1 cellular context compared by ENCODE assay signal in the genomic region with DNA sequence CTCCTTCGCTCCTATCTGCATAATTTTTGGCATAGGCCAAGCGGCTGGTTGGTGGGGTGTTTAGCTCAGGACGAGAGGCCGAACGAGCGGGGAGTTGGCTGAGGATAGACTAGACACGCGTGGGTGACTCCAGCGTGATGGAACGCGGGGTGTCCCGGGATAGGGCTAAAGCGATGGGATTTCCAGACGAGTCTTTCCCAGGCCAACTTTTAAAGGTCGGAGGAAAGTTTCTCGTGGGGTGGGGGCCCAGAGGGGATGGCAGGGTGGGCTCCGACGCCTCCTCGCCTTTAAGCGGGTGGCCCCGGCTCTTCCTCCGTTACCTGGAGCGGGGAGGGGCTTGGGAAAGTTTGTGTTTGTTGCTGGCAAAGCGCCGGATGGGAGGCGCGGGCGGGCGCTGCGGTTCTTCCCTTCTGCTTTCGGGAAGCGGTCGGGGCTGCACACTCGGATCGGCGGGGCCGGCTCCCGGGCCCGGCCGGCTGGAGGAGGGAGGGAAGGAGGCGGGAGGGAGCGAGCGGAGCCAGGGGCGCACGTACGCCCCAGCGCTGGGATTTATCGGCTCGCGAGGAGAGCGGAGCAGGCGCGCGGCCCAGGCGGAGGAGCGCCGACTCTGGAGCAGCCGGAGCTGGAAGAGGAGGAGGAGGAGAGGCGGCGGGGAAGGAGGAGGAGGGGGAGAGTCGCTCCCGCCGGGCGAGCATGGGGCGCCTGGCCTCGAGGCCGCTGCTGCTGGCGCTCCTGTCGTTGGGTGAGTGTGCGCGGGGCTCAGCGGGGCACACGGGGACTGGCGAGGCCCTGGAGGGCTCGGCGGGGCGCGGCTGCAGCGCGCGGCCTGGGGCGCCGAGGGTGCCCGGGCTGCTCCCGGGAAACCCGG.
TF ChIP-seq lines count a peak whose summit lies in the region.

A gene (plus strand): TSS at position 406 of the 868 bp plus-strand sequence. CDS start 288 bp downstream, at position 694.

TF ChIP-seq in H1, 55 proteins besides CTCF, POLR2A, EP300 and RAD21:
- TF ChIP-seq SRF (IDR thresholded peaks at IDR 0.05; ENCODE audit: low read depth, low read length): no peak
- peak; percentile 87; the same call in 1 of the 2 replicates for TF ChIP-seq RBBP5 (IDR thresholded peaks at IDR 0.05; ENCODE audit: borderline replicate concordance, low read depth, low read length)
- no peak for TF ChIP-seq SIX5 (IDR thresholded peaks at IDR 0.05; ENCODE audit: low read depth, low read length)
- peak; percentile 54; the same call in 1 of the 2 replicates for TF ChIP-seq PHF8 (conservative IDR thresholded peaks at IDR 0.05; ENCODE audit: low read depth, low read length)
- TF ChIP-seq, protein P1, sequence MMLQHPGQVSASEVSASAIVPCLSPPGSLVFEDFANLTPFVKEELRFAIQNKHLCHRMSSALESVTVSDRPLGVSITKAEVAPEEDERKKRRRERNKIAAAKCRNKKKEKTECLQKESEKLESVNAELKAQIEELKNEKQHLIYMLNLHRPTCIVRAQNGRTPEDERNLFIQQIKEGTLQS (IDR thresholded peaks at IDR 0.05; ENCODE audit: insufficient read depth, low read depth, low read length): no peak
- peak; percentile 57 for TF ChIP-seq KDM4A (IDR thresholded peaks at IDR 0.05; ENCODE audit: low read depth, low read length, severe bottlenecking)
- TF ChIP-seq BCL11A (IDR thresholded peaks at IDR 0.05; ENCODE audit: low read depth in 2 of 2, low read length in 2 of 2): no peak
- peak in 1 of 2 experiments; percentile 65; a peak in 1 of 4 replicates for TF ChIP-seq SIN3A (conservative IDR thresholded peaks at IDR 0.05 in 1 of 2, IDR thresholded peaks at IDR 0.05 in 1 of 2; ENCODE audit: low read depth in 1 of 2, low read length in 2 of 2)
- no peak for TF ChIP-seq EGR1 (IDR thresholded peaks at IDR 0.05; ENCODE audit: borderline replicate concordance, low read depth, low read length)
- TF ChIP-seq GABPA (IDR thresholded peaks at IDR 0.05; ENCODE audit: borderline replicate concordance, insufficient read depth, low read length): no peak
- no peak for TF ChIP-seq TAF7 (optimal IDR thresholded peaks at IDR 0.05; ENCODE audit: borderline replicate concordance, low read depth, low read length)
- TF ChIP-seq TBP (IDR thresholded peaks at IDR 0.05; ENCODE audit: low read depth, low read length): 0 out of 2 replicates have a peak, but pooled peaks have one; percentile 16
- TF ChIP-seq, protein P2, sequence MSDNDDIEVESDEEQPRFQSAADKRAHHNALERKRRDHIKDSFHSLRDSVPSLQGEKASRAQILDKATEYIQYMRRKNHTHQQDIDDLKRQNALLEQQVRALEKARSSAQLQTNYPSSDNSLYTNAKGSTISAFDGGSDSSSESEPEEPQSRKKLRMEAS (IDR thresholded peaks at IDR 0.05): peak; percentile 38; the same call in 1 of the 2 replicates
- peak; percentile 61 for TF ChIP-seq CTBP2 (IDR thresholded peaks at IDR 0.05; ENCODE audit: borderline replicate concordance, insufficient read depth, insufficient read length, low read length)
- TF ChIP-seq SAP30 (IDR thresholded peaks at IDR 0.05; ENCODE audit: insufficient read depth, insufficient replicate concordance, low read length): no peak
- TF ChIP-seq ASH2L (IDR thresholded peaks at IDR 0.05; ENCODE audit: low read length): peak; percentile 38
- TF ChIP-seq NANOG (IDR thresholded peaks at IDR 0.05; ENCODE audit: insufficient read depth, low read depth, low read length, poor library complexity, severe bottlenecking): no peak
- TF ChIP-seq, protein P3, sequence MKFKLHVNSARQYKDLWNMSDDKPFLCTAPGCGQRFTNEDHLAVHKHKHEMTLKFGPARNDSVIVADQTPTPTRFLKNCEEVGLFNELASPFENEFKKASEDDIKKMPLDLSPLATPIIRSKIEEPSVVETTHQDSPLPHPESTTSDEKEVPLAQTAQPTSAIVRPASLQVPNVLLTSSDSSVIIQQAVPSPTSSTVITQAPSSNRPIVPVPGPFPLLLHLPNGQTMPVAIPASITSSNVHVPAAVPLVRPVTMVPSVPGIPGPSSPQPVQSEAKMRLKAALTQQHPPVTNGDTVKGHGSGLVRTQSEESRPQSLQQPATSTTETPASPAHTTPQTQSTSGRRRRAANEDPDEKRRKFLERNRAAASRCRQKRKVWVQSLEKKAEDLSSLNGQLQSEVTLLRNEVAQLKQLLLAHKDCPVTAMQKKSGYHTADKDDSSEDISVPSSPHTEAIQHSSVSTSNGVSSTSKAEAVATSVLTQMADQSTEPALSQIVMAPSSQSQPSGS (IDR thresholded peaks at IDR 0.05; ENCODE audit: low read length): no peak
- peak; percentile 56; the same call in 1 of the 2 replicates for TF ChIP-seq TAF1 (IDR thresholded peaks at IDR 0.05; ENCODE audit: low read depth, low read length)
